In the genomic region with DNA sequence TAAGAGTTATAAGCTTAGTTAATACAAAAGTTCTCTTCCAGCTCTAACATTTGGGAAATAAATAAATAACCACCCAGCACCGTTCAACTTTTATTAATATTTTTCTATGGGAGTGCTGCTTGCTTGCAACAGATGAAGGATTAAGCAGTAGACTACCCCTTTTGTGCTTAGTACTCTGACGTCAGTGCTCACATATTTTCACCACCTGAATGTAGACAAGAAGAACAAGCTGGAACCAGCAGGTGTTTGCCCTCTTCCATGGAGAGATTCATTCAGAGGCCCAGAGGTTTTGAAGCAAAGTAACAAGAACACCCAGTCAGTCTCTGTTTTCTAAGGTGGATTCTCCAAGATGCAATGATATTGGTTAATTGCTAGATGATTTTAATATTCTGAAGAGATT, we compare ENCODE assay signal across 16 cellular contexts.
A peak's percentile ranks its signal among the peaks of the same experiment; 100 is the strongest.
DNase-seq lines count a peak whose midpoint lies in the region; ATAC-seq lines count a peak whose summit lies in the region.
"Had no signal": no experiment of that assay in that cellular context is flagged by ENCODE, and none has a peak within 500 bp of the region (broad histone marks: within the 10 kb centered on the region; RNA-seq: fewer than 3 reads in every experiment).

No MANE protein-coding gene starts in this region.

- no peaks in the 10 kb centered on the region for H3K27me3 Mint-ChIP-seq in activated naive CD8-positive, alpha-beta T cell treated with anti-CD3 and anti-CD28 coated beads, Interleukin-2, amount 50 U/mL, for 24 hours
- H3K27me3 Mint-ChIP-seq: CD4-positive, CD25-positive, alpha-beta regulatory T cell had no signal

- DNase-seq in DMS53 treated with DMSO at 0.1 percent for 48 hours (lab: John Stamatoyannopoulos, UW; ENCODE audit: unreplicated experiment), result peak; percentile 88
- peak; percentile 65 to 73 for DNase-seq in SHP77 (lab: John Stamatoyannopoulos, UW)
- DNase-seq in left cardiac atrium, result no peak
- no peak for DNase-seq in activated naive CD8-positive, alpha-beta T cell treated with anti-CD3 and anti-CD28 coated beads, Interleukin-2, amount 50 U/mL, for 24 hours
- no peak for DNase-seq in stimulated activated naive CD4-positive, alpha-beta T cell treated with Interleukin-2 at 50 U/mL for 16 hours (lab: John Stamatoyannopoulos, UW)
- DNase-seq: ACHN; BE2C; C1 segment of cervical spinal cord; CD4-positive, CD25-positive, alpha-beta regulatory T cell; CD8-positive, alpha-beta memory T cell; COR-L47; DMS 273 treated with DMSO at 0.1 percent for 48 hours; DMS79; GDM1; GM23248 had no signal

- intact Hi-C loops in left cardiac atrium (cut with DNase I), result no loop called here

- H3K4me1 Mint-ChIP-seq in activated naive CD8-positive, alpha-beta T cell treated with anti-CD3 and anti-CD28 coated beads, Interleukin-2, amount 50 U/mL, for 24 hours, result no peaks in the 10 kb centered on the region
- H3K4me1 Mint-ChIP-seq: CD4-positive, CD25-positive, alpha-beta regulatory T cell; CD8-positive, alpha-beta memory T cell had no signal

- H3K36me3 Mint-ChIP-seq in activated naive CD8-positive, alpha-beta T cell treated with anti-CD3 and anti-CD28 coated beads, Interleukin-2, amount 50 U/mL, for 24 hours (ENCODE audit: low read depth), result no peaks in the 10 kb centered on the region
- H3K36me3 Mint-ChIP-seq: CD4-positive, CD25-positive, alpha-beta regulatory T cell; CD8-positive, alpha-beta memory T cell had no signal

- ATAC-seq in esophagus mucosa, result peak; percentile 37
- no peak for ATAC-seq in left cardiac atrium
- ATAC-seq in activated naive CD8-positive, alpha-beta T cell treated with anti-CD3 and anti-CD28 coated beads, Interleukin-2, amount 50 U/mL, for 24 hours, result no peak

- H3K27ac Mint-ChIP-seq in activated naive CD8-positive, alpha-beta T cell treated with anti-CD3 and anti-CD28 coated beads, Interleukin-2, amount 50 U/mL, for 24 hours, result no peak overlapping the region
- H3K27ac Mint-ChIP-seq: CD4-positive, CD25-positive, alpha-beta regulatory T cell; CD8-positive, alpha-beta memory T cell had no signal

- no peaks in the 10 kb centered on the region for H3K9me3 Mint-ChIP-seq in activated naive CD8-positive, alpha-beta T cell treated with anti-CD3 and anti-CD28 coated beads, Interleukin-2, amount 50 U/mL, for 24 hours

- no peak overlapping the region for H3K4me3 Mint-ChIP-seq in activated naive CD8-positive, alpha-beta T cell treated with anti-CD3 and anti-CD28 coated beads, Interleukin-2, amount 50 U/mL, for 24 hours
- H3K4me3 Mint-ChIP-seq: CD4-positive, CD25-positive, alpha-beta regulatory T cell; CD8-positive, alpha-beta memory T cell had no signal

Comparison
In these comparisons a context has a peak if more than half of its experiments do, and no peak if none do; other contexts are left out.
1. DNase-seq: peak in DMS53 treated with DMSO at 0.1 percent for 48 hours (single experiment) and SHP77 (2 of 2); none in left cardiac atrium (single experiment), activated naive CD8-positive, alpha-beta T cell treated with anti-CD3 and anti-CD28 coated beads, Interleukin-2, amount 50 U/mL, for 24 hours (single experiment) and stimulated activated naive CD4-positive, alpha-beta T cell treated with Interleukin-2 at 50 U/mL for 16 hours (single experiment).